Comparison of ENCODE assay signal across 10 cellular contexts in the genomic region with DNA sequence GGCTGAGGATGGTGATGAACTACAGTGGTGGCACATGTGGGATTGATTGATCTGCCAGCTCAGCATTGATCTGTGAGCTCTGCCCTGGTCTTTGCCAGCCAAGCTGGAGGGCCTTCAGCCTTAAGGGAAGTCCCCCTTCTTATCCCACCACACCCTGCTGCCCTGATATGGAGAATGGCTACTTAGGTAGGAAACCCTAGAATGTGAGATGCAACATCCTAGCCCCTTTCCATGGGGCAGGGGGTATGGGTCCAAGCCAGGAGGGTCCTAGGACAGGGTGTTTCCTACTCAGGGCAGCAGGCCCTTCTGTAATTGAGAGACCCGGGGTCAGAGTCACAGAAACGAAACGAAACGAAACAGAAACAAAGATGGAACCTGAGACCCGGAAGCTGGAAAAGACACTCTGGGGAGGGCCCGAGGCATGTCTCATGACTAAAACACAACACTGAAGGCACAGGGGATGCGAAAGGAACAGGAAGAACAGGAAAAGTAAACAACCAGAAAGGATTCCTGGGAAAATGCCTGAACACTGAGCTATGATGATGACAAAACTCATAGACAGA. TPM values are rescaled to one million over a fixed set of nuclear protein-coding genes. Genes with fewer than 3 reads are reported as not detected.
DNase-seq lines count a peak whose midpoint lies in the region; ATAC-seq lines count a peak whose summit lies in the region.
"Had no signal": no experiment of that assay in that cellular context is flagged by ENCODE, and none has a peak within 500 bp of the region (broad histone marks: within the 10 kb centered on the region; RNA-seq: fewer than 3 reads in every experiment).

No MANE protein-coding gene starts in this region.

- H3K23ac ChIP-seq in neuronal stem cell (ENCODE audit: low read depth, low read length, poor library complexity): no peak overlapping the region

- H3K9me3 Mint-ChIP-seq in stimulated activated naive B cell treated with anti-CD40 and anti-IgM and Interleukin-4, amounts not matched to agents 10 μg/mL and 1 μg/mL and 100 μg/mL, for 72 hours: no peaks in the 10 kb centered on the region

- no peak overlapping the region for H3K27ac Mint-ChIP-seq in stimulated activated naive B cell treated with anti-CD40 and anti-IgM and Interleukin-4, amounts not matched to agents 10 μg/mL and 1 μg/mL and 100 μg/mL, for 72 hours

- H3K4me1 ChIP-seq in duodenal mucosa (ENCODE audit: control insufficient read depth in 1 of 2, insufficient read depth in 2 of 2, low read length in 2 of 2): peaks cover 51 to 53% of the 10 kb centered on the region in 2 donors
- no peaks in the 10 kb centered on the region for H3K4me1 ChIP-seq in neuronal stem cell (ENCODE audit: control insufficient read depth in 2 of 2, insufficient read depth in 1 of 2, low read depth in 1 of 2, low read length in 2 of 2)

- no peaks in the 10 kb centered on the region for H3K36me3 Mint-ChIP-seq in stimulated activated naive B cell treated with anti-CD40 and anti-IgM and Interleukin-4, amounts not matched to agents 10 μg/mL and 1 μg/mL and 100 μg/mL, for 72 hours

- no peak overlapping the region for H4K8ac ChIP-seq in neuronal stem cell (ENCODE audit: low read depth, low read length)

- H3K27me3 ChIP-seq in duodenal mucosa (ENCODE audit: control insufficient read depth in 1 of 2, insufficient read depth in 2 of 2, low read length in 2 of 2) (no peaks in the 10 kb centered on the region), neuronal stem cell (ENCODE audit: control insufficient read depth in 3 of 3, insufficient read depth in 3 of 3, low read depth in 1 of 3, low read length in 3 of 3) (no peaks in the 10 kb centered on the region)

- peak overlapping the region; percentile 10 for H2AFZ ChIP-seq in neuronal stem cell (ENCODE audit: low read length)

- no peak overlapping the region for H3K4ac ChIP-seq in neuronal stem cell (ENCODE audit: low read length)

- H3K9me3 ChIP-seq in duodenal mucosa (ENCODE audit: control insufficient read depth in 1 of 2, low read length in 2 of 2) (no peaks in the 10 kb centered on the region), neuronal stem cell (replicated peaks in 1 of 2; ENCODE audit: control insufficient read depth in 2 of 2, insufficient read depth in 1 of 2, low read depth in 1 of 2, low read length in 2 of 2) (no peaks in the 10 kb centered on the region)

- peak overlapping the region; percentile 20 for H2BK5ac ChIP-seq in neuronal stem cell (ENCODE audit: low read length)

- H2BK15ac ChIP-seq in neuronal stem cell (ENCODE audit: low read length): no peak overlapping the region

- H4K91ac ChIP-seq in neuronal stem cell (ENCODE audit: low read depth, low read length, poor library complexity): no peak overlapping the region

- no peak for ATAC-seq in stimulated activated naive B cell treated with anti-CD40 and anti-IgM and Interleukin-4, amounts not matched to agents 10 μg/mL and 1 μg/mL and 100 μg/mL, for 72 hours (replicated peaks)
- ATAC-seq in HG03378 (IDR thresholded peaks at IDR 0.05; ENCODE audit: unreplicated experiment): no peak
- no peak for ATAC-seq in HG03521 (IDR thresholded peaks at IDR 0.05; ENCODE audit: unreplicated experiment)

- H2BK120ac ChIP-seq in neuronal stem cell (ENCODE audit: low read depth, low read length): no peak overlapping the region

- no peak overlapping the region for H2BK12ac ChIP-seq in neuronal stem cell (ENCODE audit: low read length)

- H3K14ac ChIP-seq in neuronal stem cell (ENCODE audit: low read length): peak overlapping the region; percentile 73

- H3K4me3 Mint-ChIP-seq in stimulated activated naive B cell treated with anti-CD40 and anti-IgM and Interleukin-4, amounts not matched to agents 10 μg/mL and 1 μg/mL and 100 μg/mL, for 72 hours: no peak overlapping the region

- peak overlapping the region; percentile 26 to 45 for H3K9ac ChIP-seq in duodenal mucosa (ENCODE audit: low read depth in 1 of 2, low read length in 2 of 2)
- no peak overlapping the region for H3K9ac ChIP-seq in neuronal stem cell (ENCODE audit: low read depth, low read length, poor library complexity)

- no peaks in the 10 kb centered on the region for H3K4me1 Mint-ChIP-seq in stimulated activated naive B cell treated with anti-CD40 and anti-IgM and Interleukin-4, amounts not matched to agents 10 μg/mL and 1 μg/mL and 100 μg/mL, for 72 hours

- H3K79me1 ChIP-seq in neuronal stem cell (ENCODE audit: low read depth, low read length): no peaks in the 10 kb centered on the region

- no peaks in the 10 kb centered on the region for H3K36me3 ChIP-seq in duodenal mucosa (ENCODE audit: control insufficient read depth in 1 of 2, insufficient read depth in 2 of 2, low read length in 2 of 2)
- no peaks in the 10 kb centered on the region for H3K36me3 ChIP-seq in neuronal stem cell (replicated peaks in 1 of 2; ENCODE audit: control insufficient read depth in 2 of 2, insufficient read depth in 2 of 2, low read length in 2 of 2)

- H3K18ac ChIP-seq in neuronal stem cell (ENCODE audit: low read length): no peak overlapping the region

- peak overlapping the region; percentile 53 for H3K4me3 ChIP-seq in duodenal mucosa (ENCODE audit: low read depth in 1 of 2, low read length in 2 of 2)
- H3K4me3 ChIP-seq in neuronal stem cell (ENCODE audit: low read length in 2 of 2): no peak overlapping the region

- DNase-seq in AG20443 (ENCODE audit: low spot score) (peak; percentile 48), NCI-H460 (ENCODE audit: extremely low read depth, low read depth) (peak; percentile 48), neuronal stem cell (ENCODE audit: low spot score) (no peak)
- DNase-seq in stimulated activated naive B cell treated with anti-CD40 and anti-IgM and Interleukin-4, amounts not matched to agents 10 μg/mL and 1 μg/mL and 100 μg/mL, for 72 hours: no peak
- DNase-seq in activated naive CD4-positive, alpha-beta T cell (lab: John Stamatoyannopoulos, UW): no peak
- DNase-seq: hypothalamus; stimulated activated CD4-positive, alpha-beta T cell treated with anti-CD3 and anti-CD28 coated beads, Interleukin-15, amount 100 ng/mL, for 24 hours had no signal

- H3K27ac ChIP-seq in duodenal mucosa (ENCODE audit: low read depth, low read length): peak overlapping the region; percentile 80
- H3K27ac ChIP-seq in neuronal stem cell (replicated peaks; ENCODE audit: low read length): no peak overlapping the region

- H3K27me3 Mint-ChIP-seq in stimulated activated naive B cell treated with anti-CD40 and anti-IgM and Interleukin-4, amounts not matched to agents 10 μg/mL and 1 μg/mL and 100 μg/mL, for 72 hours: peaks cover 4 to 13% of the 10 kb centered on the region in 2 donors

- WGBS in neuronal stem cell (ENCODE audit: extremely low coverage in 2 of 2, insufficient read length in 2 of 2, insufficient replicate concordance in 1 of 2), 2 donors: no CpG with 5 or more reads among the region's 7 CpGs

- no peak overlapping the region for H3K4me2 ChIP-seq in neuronal stem cell (ENCODE audit: insufficient read depth, low read length, poor library complexity, severe bottlenecking)

- H2AK5ac ChIP-seq in neuronal stem cell (ENCODE audit: low read depth, low read length): no peak overlapping the region

RNA-seq across cellular contexts. Expression of a gene that starts 16.9 kb away (rescaled TPM):
- total RNA-seq in NCI-H460 (2014; rRNA removed; shearing (Covaris generic)): not detected in 2 replicates
- 0.04 TPM in 1 of 2 replicates, not detected in the other for polyA plus RNA-seq in NCI-H460 (2014; cell fraction: nucleus; rRNA removed)
- 1.1 TPM for polyA plus RNA-seq in neuronal stem cell (2013, experiment 1 of 2)
- polyA plus RNA-seq in neuronal stem cell (2013, experiment 2 of 2): 1.2 TPM

RNA-seq across cellular contexts. Expression of a gene that starts 32.0 kb away (rescaled TPM):
- total RNA-seq in NCI-H460 (2014; rRNA removed; shearing (Covaris generic)): not detected in 2 replicates
- not detected in 2 replicates for polyA plus RNA-seq in NCI-H460 (2014; cell fraction: nucleus; rRNA removed)
- not detected for polyA plus RNA-seq in neuronal stem cell (2013, experiment 1 of 2)
- not detected for polyA plus RNA-seq in neuronal stem cell (2013, experiment 2 of 2)

Comparison
In these comparisons a context has a peak if more than half of its experiments do, and no peak if none do; other contexts are left out.
1. DNase-seq: peak in AG20443 (single experiment) and NCI-H460 (single experiment); none in neuronal stem cell (single experiment), stimulated activated naive B cell treated with anti-CD40 and anti-IgM and Interleukin-4, amounts not matched to agents 10 μg/mL and 1 μg/mL and 100 μg/mL, for 72 hours (single experiment) and activated naive CD4-positive, alpha-beta T cell (0 of 4).
2. H3K4me3 ChIP-seq: peak in duodenal mucosa (2 of 2); none in neuronal stem cell (0 of 2).